In genomic region chr18:5983479-5983878, GRCh38 we compare ENCODE assay signal across 24 cellular contexts.
DNase-seq lines count a peak whose midpoint lies in the region; ATAC-seq, FAIRE-seq and TF ChIP-seq lines count a peak whose summit lies in the region.
"Had no signal": no experiment of that assay in that cellular context is flagged by ENCODE, and none has a peak within 500 bp of the region (broad histone marks: within the 10 kb centered on the region; RNA-seq: fewer than 3 reads in every experiment).

No MANE protein-coding gene starts in this region.

- no TSS peak for BruUV-seq in GM12878 (replicated peaks; lab: Mats Ljungman, UMichigan)

- ATAC-seq in GM12878 (no peak), HG03095 (IDR thresholded peaks at IDR 0.05; ENCODE audit: unreplicated experiment) (no peak)
- ATAC-seq in stimulated activated memory B cell treated with anti-CD40 and anti-IgM and Interleukin-4, amounts not matched to agents 10 μg/mL and 1 μg/mL and 100 μg/mL, for 72 hours = no peak
- ATAC-seq: HepG2, K562 had no signal

- intact Hi-C loops in GM12878 (cut with micrococcal nuclease; ENCODE audit: unreplicated experiment) = no loop called here
- intact Hi-C loops in esophagus muscularis mucosa (cut with DNase I) = no loop called here

- RAD21 ChIA-PET in GM12878 (lab: Charles Lee; ENCODE audit: unreplicated experiment) = no interaction called here

- CTCF ChIA-PET in GM12878 (lab: Yijun Ruan, JAX) = interaction anchor here (1.4 kb wide), 1 partner anchor 47 kb away, joined by 3 read pairs; no protein-coding TSS in a partner anchor

- H3K27me3 ChIP-seq in GM12878 (replicated peaks in 1 of 2; ENCODE audit: control insufficient read depth in 2 of 2, insufficient read depth in 2 of 2, low read length in 1 of 2) (no peaks in the 10 kb centered on the region), esophagus muscularis mucosa (no peaks in the 10 kb centered on the region), smooth muscle cell (ENCODE audit: low read depth) (peaks cover 33% of the 10 kb centered on the region)
- H3K27me3 ChIP-seq: MG63, Peyer's patch had no signal

- H3K4me1 ChIP-seq in GM12878 (ENCODE audit: control insufficient read depth, insufficient read depth, low read length) = peaks cover 50% of the 10 kb centered on the region
- H3K4me1 ChIP-seq in esophagus muscularis mucosa = no peaks in the 10 kb centered on the region
- no peaks in the 10 kb centered on the region for H3K4me1 ChIP-seq in smooth muscle cell (ENCODE audit: low read depth)
- H3K4me1 ChIP-seq: Peyer's patch had no signal

- no peak overlapping the region for H3K27ac Mint-ChIP-seq in stimulated activated memory B cell treated with anti-CD40 and anti-IgM and Interleukin-4, amounts not matched to agents 10 μg/mL and 1 μg/mL and 100 μg/mL, for 72 hours
- H3K27ac Mint-ChIP-seq: CD4-positive, CD25-positive, alpha-beta regulatory T cell had no signal

- in situ Hi-C loops in GM12878 (cut with MboI) = no loop called here

- H3F3A ChIP-seq in smooth muscle cell (ENCODE audit: low read depth) = no peaks in the 10 kb centered on the region

- no peaks in the 10 kb centered on the region for H3K9me3 Mint-ChIP-seq in stimulated activated memory B cell treated with anti-CD40 and anti-IgM and Interleukin-4, amounts not matched to agents 10 μg/mL and 1 μg/mL and 100 μg/mL, for 72 hours

- H3K4me1 Mint-ChIP-seq in stimulated activated memory B cell treated with anti-CD40 and anti-IgM and Interleukin-4, amounts not matched to agents 10 μg/mL and 1 μg/mL and 100 μg/mL, for 72 hours = no peaks in the 10 kb centered on the region
- H3K4me1 Mint-ChIP-seq: CD4-positive, CD25-positive, alpha-beta regulatory T cell had no signal

- no peak overlapping the region for H3K9ac ChIP-seq in GM12878 (ENCODE audit: control insufficient read depth, insufficient read depth, low read length)
- no peak overlapping the region for H3K9ac ChIP-seq in smooth muscle cell (ENCODE audit: low read depth)
- H3K9ac ChIP-seq: GM23248 had no signal

- no peak for TF ChIP-seq RAD21 in GM12878 (IDR thresholded peaks at IDR 0.05; ENCODE audit: insufficient read depth, low read depth, low read length)

- no peaks in the 10 kb centered on the region for H3K27me3 Mint-ChIP-seq in stimulated activated memory B cell treated with anti-CD40 and anti-IgM and Interleukin-4, amounts not matched to agents 10 μg/mL and 1 μg/mL and 100 μg/mL, for 72 hours

- FAIRE-seq in GM12878 (lab: Jason Lieb, UNC) = peak; percentile 49
- FAIRE-seq: HepG2, K562 had no signal

- no peak overlapping the region for H3K4me3 ChIP-seq in GM12878
- no peak overlapping the region for H3K4me3 ChIP-seq in esophagus muscularis mucosa
- no peak overlapping the region for H3K4me3 ChIP-seq in smooth muscle cell
- H3K4me3 ChIP-seq: GM23248, K562, MG63, Peyer's patch, SK-N-MC had no signal

- H3K79me2 ChIP-seq in GM12878 (ENCODE audit: control insufficient read depth, insufficient read depth, low read length) = no peaks in the 10 kb centered on the region
- no peaks in the 10 kb centered on the region for H3K79me2 ChIP-seq in smooth muscle cell (ENCODE audit: low read depth)

- DNase-seq in GM12878 (ENCODE audit: low read depth, low spot score) = no peak
- peak; percentile 21 for DNase-seq in esophagus muscularis mucosa (ENCODE audit: extremely low spot score)
- DNase-seq in islet precursor cell = peak; percentile 78
- DNase-seq in smooth muscle cell (lab: John Stamatoyannopoulos, UW; ENCODE audit: unreplicated experiment) = no peak
- DNase-seq in central memory CD4-positive, alpha-beta T cell = no peak
- DNase-seq: CD4-positive, CD25-positive, alpha-beta regulatory T cell; EL; GM23248; HCEC 1CT; MG63; NCI-H1048; NCI-H1436; NCI-H187 treated with DMSO at 0.1 percent for 48 hours; NCI-H2171; NCI-H345; NCI-H524; NCI-H82; Peyer's patch had no signal

- TF ChIP-seq CTCF in GM12878 (IDR thresholded peaks at IDR 0.05 in 2 of 3, conservative IDR thresholded peaks at IDR 0.05 in 1 of 3; ENCODE audit: control insufficient read depth in 2 of 3, extremely low read depth in 1 of 3, insufficient read depth in 1 of 3, low read depth in 3 of 3, low read length in 3 of 3) (no peak), esophagus muscularis mucosa (IDR thresholded peaks at IDR 0.05) (no peak), smooth muscle cell (IDR thresholded peaks at IDR 0.05; ENCODE audit: borderline replicate concordance, insufficient read depth, poor library complexity, severe bottlenecking) (no peak)

- no peak overlapping the region for H3K4me3 Mint-ChIP-seq in stimulated activated memory B cell treated with anti-CD40 and anti-IgM and Interleukin-4, amounts not matched to agents 10 μg/mL and 1 μg/mL and 100 μg/mL, for 72 hours
- H3K4me3 Mint-ChIP-seq: CD4-positive, CD25-positive, alpha-beta regulatory T cell had no signal

- no peak for TF ChIP-seq EP300 in GM12878 (IDR thresholded peaks at IDR 0.05; ENCODE audit: borderline replicate concordance in 1 of 2, control insufficient read depth in 1 of 2, low read depth in 2 of 2, low read length in 2 of 2)
- no peak for TF ChIP-seq EP300 in esophagus muscularis mucosa (IDR thresholded peaks at IDR 0.05)

- H3K36me3 ChIP-seq in GM12878 (ENCODE audit: control insufficient read depth in 2 of 2, insufficient read depth in 2 of 2, low read length in 1 of 2) = no peaks in the 10 kb centered on the region
- no peaks in the 10 kb centered on the region for H3K36me3 ChIP-seq in esophagus muscularis mucosa
- H3K36me3 ChIP-seq in smooth muscle cell (ENCODE audit: low read depth) = no peaks in the 10 kb centered on the region
- H3K36me3 ChIP-seq: MG63, Peyer's patch had no signal

- SMC1A ChIA-PET in GM12878 (lab: Charles Lee; ENCODE audit: uncharacterized antibody, unreplicated experiment) = interaction anchor here (1.8 to 2.1 kb wide), 2 partner anchors 10 to 21 kb away, joined by 4 to 5 read pairs; no protein-coding TSS in a partner anchor

- no peak overlapping the region for H3K27ac ChIP-seq in GM12878 (ENCODE audit: control insufficient read depth, insufficient read depth)
- H3K27ac ChIP-seq in esophagus muscularis mucosa (replicated peaks in 1 of 4) = no peak overlapping the region
- no peak overlapping the region for H3K27ac ChIP-seq in smooth muscle cell (ENCODE audit: low read depth)
- H3K27ac ChIP-seq: GM23248, HL-60, Peyer's patch, SK-N-MC had no signal

- no peaks in the 10 kb centered on the region for H3K36me3 Mint-ChIP-seq in stimulated activated memory B cell treated with anti-CD40 and anti-IgM and Interleukin-4, amounts not matched to agents 10 μg/mL and 1 μg/mL and 100 μg/mL, for 72 hours
- H3K36me3 Mint-ChIP-seq: CD4-positive, CD25-positive, alpha-beta regulatory T cell had no signal

- POLR2A ChIA-PET in GM12878 (lab: Charles Lee) = no interaction called here

- no peak overlapping the region for H3K4me2 ChIP-seq in GM12878 (ENCODE audit: control insufficient read depth, insufficient read depth)
- peak overlapping the region; percentile 5 for H3K4me2 ChIP-seq in smooth muscle cell

- no peaks in the 10 kb centered on the region for H4K20me1 ChIP-seq in GM12878 (ENCODE audit: control insufficient read depth, insufficient read depth)
- H4K20me1 ChIP-seq in smooth muscle cell (ENCODE audit: low read depth) = no peaks in the 10 kb centered on the region

- H3K9me3 ChIP-seq in GM12878 (replicated peaks; ENCODE audit: control insufficient read depth, insufficient read depth, low read length) = no peaks in the 10 kb centered on the region; the same call in 2 of the 3 replicates
- H3K9me3 ChIP-seq in esophagus muscularis mucosa = no peaks in the 10 kb centered on the region
- H3K9me3 ChIP-seq in smooth muscle cell (replicated peaks; ENCODE audit: low read depth) = no peaks in the 10 kb centered on the region
- H3K9me3 ChIP-seq: MG63, Peyer's patch had no signal

- H2AFZ ChIP-seq in GM12878 (ENCODE audit: control insufficient read depth, low read depth, low read length) (no peak overlapping the region), smooth muscle cell (ENCODE audit: low read depth) (no peak overlapping the region)
- H2AFZ ChIP-seq: GM23248 had no signal

- 25% methylated on average over 4 of the region's 4 CpGs for WGBS in GM12878 (ENCODE audit: insufficient coverage, insufficient replicate concordance, low lambda C conversion rate, missing lambda C conversion rate)
- 60% methylated on average over 4 of the region's 4 CpGs for WGBS in esophagus muscularis mucosa
- WGBS in smooth muscle cell (ENCODE audit: low lambda C conversion rate) = 2% methylated on average over 4 of the region's 4 CpGs

- TF ChIP-seq POLR2A in GM12878 (IDR thresholded peaks at IDR 0.05; ENCODE audit: low read depth, low read length) (no peak), esophagus muscularis mucosa (IDR thresholded peaks at IDR 0.05; ENCODE audit: low read depth) (no peak)

TF ChIP-seq in GM12878, 131 proteins besides CTCF, POLR2A, EP300 and RAD21:
- no peak for TF ChIP-seq ATF2 (IDR thresholded peaks at IDR 0.05; ENCODE audit: low read length)
- no peak for TF ChIP-seq IRF4 (IDR thresholded peaks at IDR 0.05; ENCODE audit: low read depth, low read length)
- TF ChIP-seq RUNX3 (IDR thresholded peaks at IDR 0.05; ENCODE audit: low read length) = no peak
- TF ChIP-seq SUPT20H (IDR thresholded peaks at IDR 0.05; ENCODE audit: borderline replicate concordance, control insufficient read depth, low read depth, low read length) = no peak

Comparison
In these comparisons a context has a peak if more than half of its experiments do, and no peak if none do; other contexts are left out.
1. DNase-seq: peak in esophagus muscularis mucosa (single experiment) and islet precursor cell (single experiment); none in GM12878 (single experiment), smooth muscle cell (single experiment) and central memory CD4-positive, alpha-beta T cell (single experiment).